In genomic region chr19:46426035-46426505, GRCh38 we compare ENCODE assay signal across 9 cellular contexts. TPM values are rescaled to one million over a fixed set of nuclear protein-coding genes. Genes with fewer than 3 reads are reported as not detected.
A peak's percentile ranks its signal among the peaks of the same experiment; 100 is the strongest.
DNase-seq lines count a peak whose midpoint lies in the region; ATAC-seq, FAIRE-seq and TF ChIP-seq lines count a peak whose summit lies in the region.
"Had no signal": no experiment of that assay in that cellular context is flagged by ENCODE, and none has a peak within 500 bp of the region (broad histone marks: within the 10 kb centered on the region; RNA-seq: fewer than 3 reads in every experiment).

No MANE protein-coding gene starts in this region.

- peaks cover 75% of the 10 kb centered on the region for H3K27me3 Mint-ChIP-seq in activated T-cell treated with anti-CD3 and anti-CD28 coated beads, Interleukin-2, amount 50 U/mL, for 4 hours (ENCODE audit: low read depth)

- no peak for DNase-seq in activated T-cell treated with anti-CD3 and anti-CD28 coated beads, Interleukin-2, amount 50 U/mL, for 4 hours
- DNase-seq in activated T-cell treated with anti-CD3 and anti-CD28 coated beads, Interleukin-2, amount 50 U/mL, for 1 hour = no peak
- DNase-seq in bronchial epithelial cell (ENCODE audit: low read depth) = no peak
- no peak for DNase-seq in lower lobe of right lung
- peak in 1 of 2 donors; percentile 32 for DNase-seq in upper lobe of left lung
- no peak for DNase-seq in GM20000 (ENCODE audit: low spot score)
- no peak for DNase-seq in AG08396 (ENCODE audit: low spot score)

- peak in 1 of 2 donors; percentile 15 for ATAC-seq in activated T-cell treated with anti-CD3 and anti-CD28 coated beads, Interleukin-2, amount 50 U/mL, for 4 hours
- ATAC-seq in lower lobe of right lung (peak; percentile 51 to 73), upper lobe of left lung (ENCODE audit: low FRiP score in 2 of 2) (peak; percentile 5 to 42), HG03108 (IDR thresholded peaks at IDR 0.05; ENCODE audit: unreplicated experiment) (no peak)

- no peak for TF ChIP-seq POLR2A in upper lobe of left lung (IDR thresholded peaks at IDR 0.05)

- intact Hi-C loops in lower lobe of right lung (cut with DNase I) = no loop called here

- peaks cover 33% of the 10 kb centered on the region for H3K4me1 Mint-ChIP-seq in activated T-cell treated with anti-CD3 and anti-CD28 coated beads, Interleukin-2, amount 50 U/mL, for 4 hours (ENCODE audit: low read depth)

- no peaks in the 10 kb centered on the region for H3K36me3 ChIP-seq in bronchial epithelial cell (ENCODE audit: control insufficient read depth, insufficient read depth, low read length)
- H3K36me3 ChIP-seq in lower lobe of right lung = no peaks in the 10 kb centered on the region
- no peaks in the 10 kb centered on the region for H3K36me3 ChIP-seq in upper lobe of left lung
- H3K36me3 ChIP-seq: SJSA1 had no signal

- H3K4me3 Mint-ChIP-seq in activated T-cell treated with anti-CD3 and anti-CD28 coated beads, Interleukin-2, amount 50 U/mL, for 4 hours = peak overlapping the region; percentile 72

- no peaks in the 10 kb centered on the region for H3K27me3 ChIP-seq in bronchial epithelial cell (ENCODE audit: control insufficient read depth, insufficient read depth, low read length)
- peaks cover 41% of the 10 kb centered on the region for H3K27me3 ChIP-seq in lower lobe of right lung (ENCODE audit: low read depth)
- H3K27me3 ChIP-seq in upper lobe of left lung = peaks cover 0 to 3% (median 0%) of the 10 kb centered on the region in 4 donors

- H3K9me3 ChIP-seq in lower lobe of right lung (no peaks in the 10 kb centered on the region), upper lobe of left lung (no peaks in the 10 kb centered on the region)
- H3K9me3 ChIP-seq: SJSA1 had no signal

- H3K36me3 Mint-ChIP-seq in activated T-cell treated with anti-CD3 and anti-CD28 coated beads, Interleukin-2, amount 50 U/mL, for 4 hours (ENCODE audit: insufficient read depth) = no peaks in the 10 kb centered on the region

- no peak for FAIRE-seq in bronchial epithelial cell (lab: Jason Lieb, UNC)

- H3K4me3 ChIP-seq in bronchial epithelial cell (ENCODE audit: low read depth, low read length) = peak overlapping the region; percentile 41
- H3K4me3 ChIP-seq in lower lobe of right lung = peak overlapping the region; percentile 60
- H3K4me3 ChIP-seq in upper lobe of left lung = peak overlapping the region in 3 of 4 donors; percentile 45 to 54 (median 50)
- H3K4me3 ChIP-seq: SJSA1 had no signal

- H3K27ac ChIP-seq in lower lobe of right lung (no peak overlapping the region), upper lobe of left lung (peak overlapping the region in 2 of 4 donors; percentile 18 to 55)
- H3K27ac ChIP-seq: SJSA1 had no signal

- TF ChIP-seq CTCF in bronchial epithelial cell (IDR thresholded peaks at IDR 0.05; ENCODE audit: insufficient read depth, low read length, severe bottlenecking) (no peak), lower lobe of right lung (IDR thresholded peaks at IDR 0.05) (no peak), upper lobe of left lung (IDR thresholded peaks at IDR 0.05) (no peak), GM20000 (IDR thresholded peaks at IDR 0.05; ENCODE audit: extremely low read depth, missing control alignments) (no peak)

- H3K4me1 ChIP-seq in lower lobe of right lung (peaks cover 9% of the 10 kb centered on the region), upper lobe of left lung (peaks cover 0 to 22% (median 11%) of the 10 kb centered on the region in 4 donors)

- TF ChIP-seq EP300 in upper lobe of left lung (IDR thresholded peaks at IDR 0.05) = no peak

- 5 to 10% methylated on average over 8 to 10 of the region's 10 CpGs for WGBS in upper lobe of left lung, 2 donors

- H3K9me3 Mint-ChIP-seq in activated T-cell treated with anti-CD3 and anti-CD28 coated beads, Interleukin-2, amount 50 U/mL, for 4 hours = no peaks in the 10 kb centered on the region

RNA-seq across cellular contexts. Expression of gene PNMA8C, which starts 2.7 kb away (rescaled TPM):
- total RNA-seq in activated T-cell treated with anti-CD3 and anti-CD28 coated beads, Interleukin-2, amount 50 U/mL, for 4 hours = not detected
- total RNA-seq in bronchial epithelial cell (not detected in 2 replicates), lower lobe of right lung (0.18 TPM), upper lobe of left lung (under 1 TPM in 2 of 6 donors, not detected in 4; under 0.01 to 0.27 TPM)
- total RNA-seq: SJSA1 had no signal

RNA-seq across cellular contexts. Expression of gene CCDC8, which starts 12.7 kb away (rescaled TPM):
- total RNA-seq in activated T-cell treated with anti-CD3 and anti-CD28 coated beads, Interleukin-2, amount 50 U/mL, for 4 hours = under 1 TPM in 2 of 3 donors, not detected in 1; 0.05 to 0.08 TPM
- total RNA-seq in bronchial epithelial cell (4.7 and 10.3 TPM in 2 replicates), lower lobe of right lung (9.1 TPM), upper lobe of left lung (10 to 100 TPM in 2 of 6 donors, 1 to 10 TPM in 4; 6.0 to 14.3 (median 8.3) TPM)

RNA-seq across cellular contexts. Expression of gene PNMA8A, which starts 45.3 kb away (rescaled TPM):
- under 1 TPM in 1 of 3 donors, not detected in 2; 0.41 TPM for total RNA-seq in activated T-cell treated with anti-CD3 and anti-CD28 coated beads, Interleukin-2, amount 50 U/mL, for 4 hours
- 0.79 and 4.2 TPM in 2 replicates for total RNA-seq in bronchial epithelial cell
- total RNA-seq in lower lobe of right lung = 1.5 TPM
- total RNA-seq in upper lobe of left lung = 1 to 10 TPM in 5 of 6 donors, under 1 TPM in 1; 0.61 to 4.8 (median 2.2) TPM
